8 cellular contexts compared by ENCODE assay signal in genomic region chr19:10228925-10229324, GRCh38. TPM values are rescaled to one million over a fixed set of nuclear protein-coding genes. Genes with fewer than 3 reads are reported as not detected.
A peak's percentile ranks its signal among the peaks of the same experiment; 100 is the strongest.
DNase-seq lines count a peak whose midpoint lies in the region; ATAC-seq, FAIRE-seq and TF ChIP-seq lines count a peak whose summit lies in the region.

No MANE protein-coding gene starts in this region.

- peak; percentile 22 to 58; a peak in 3 of 6 replicates for ATAC-seq in A549
- no peak for ATAC-seq in GM18498 (IDR thresholded peaks at IDR 0.05; ENCODE audit: unreplicated experiment)
- ATAC-seq in HG03095 (IDR thresholded peaks at IDR 0.05; ENCODE audit: unreplicated experiment) = no peak

- H3K4me2 ChIP-seq in A549 (no peak overlapping the region), OCI-LY1 (ENCODE audit: low read length) (peak overlapping the region; percentile 69)

- H3F3A ChIP-seq in OCI-LY1 (ENCODE audit: insufficient read depth, low read length) = peaks cover 4% of the 10 kb centered on the region; the same call in 1 of the 2 replicates

- H3K4me1 ChIP-seq in A549 (peaks cover 5% of the 10 kb centered on the region; the same call in 1 of the 3 replicates), OCI-LY1 (ENCODE audit: insufficient read depth, low read length, severe bottlenecking) (peaks cover 66% of the 10 kb centered on the region), thyroid gland (peaks cover 12 to 19% of the 10 kb centered on the region in 2 donors)

- no peaks in the 10 kb centered on the region for H4K20me1 ChIP-seq in OCI-LY1 (ENCODE audit: insufficient read depth, low read length)

- TF ChIP-seq POLR2A in A549 (IDR thresholded peaks at IDR 0.05; ENCODE audit: low read length) (no peak), thyroid gland (IDR thresholded peaks at IDR 0.05) (no peak)

- DNase-seq in A549 (ENCODE audit: low read depth in 1 of 2, low spot score in 1 of 2) (peak; percentile 53 to 59), ELF-1 (ENCODE audit: low read depth, low spot score) (peak; percentile 75), left kidney (ENCODE audit: low read depth, low spot score) (peak; percentile 53), thyroid gland (no peak)

- H3K27me3 Mint-ChIP-seq in activated naive CD4-positive, alpha-beta T cell treated with anti-CD3 and anti-CD28 coated beads, Interleukin-2, amount 50 U/mL, for 24 hours = no peaks in the 10 kb centered on the region

- H2AFZ ChIP-seq in OCI-LY1 (ENCODE audit: low read length) = no peak overlapping the region

- H3K9me3 Mint-ChIP-seq in activated naive CD4-positive, alpha-beta T cell treated with anti-CD3 and anti-CD28 coated beads, Interleukin-2, amount 50 U/mL, for 24 hours = no peaks in the 10 kb centered on the region

- H3K27ac ChIP-seq in A549 (no peak overlapping the region), OCI-LY1 (ENCODE audit: low read depth, low read length, poor library complexity, severe bottlenecking) (peak overlapping the region; percentile 98), thyroid gland (no peak overlapping the region)

- no peak overlapping the region for H3K27ac Mint-ChIP-seq in activated naive CD4-positive, alpha-beta T cell treated with anti-CD3 and anti-CD28 coated beads, Interleukin-2, amount 50 U/mL, for 24 hours

- H3K79me2 ChIP-seq in OCI-LY1 (ENCODE audit: insufficient read depth, low read length) = peaks cover 54% of the 10 kb centered on the region

- H3K9me3 ChIP-seq in A549 (no peaks in the 10 kb centered on the region), OCI-LY1 (ENCODE audit: low read length) (no peaks in the 10 kb centered on the region), thyroid gland (no peaks in the 10 kb centered on the region)

- CTCF ChIA-PET in A549 (lab: Yijun Ruan, JAX) = interaction anchor here (0.6 to 2.3 kb wide), 14 partner anchors 8 to 1648 kb away, joined by 3 to 9 read pairs (median 4); partner anchors contain the start of genes DNMT1 and MRPL4

- POLR2A ChIA-PET in A549 (lab: Yijun Ruan, JAX) = no interaction called here

- no peak for TF ChIP-seq EP300 in A549 (IDR thresholded peaks at IDR 0.05)

- no peak for FAIRE-seq in A549 (lab: Jason Lieb, UNC)

- 41% methylated on average over 2 of the region's 2 CpGs for WGBS in A549 (ENCODE audit: missing lambda C conversion rate)
- 57 to 69% methylated on average over 2 of the region's 2 CpGs for WGBS in thyroid gland, 2 donors

- H3K36me3 ChIP-seq in OCI-LY1 (ENCODE audit: insufficient read depth, low read length) = peaks cover 49% of the 10 kb centered on the region
- H3K36me3 ChIP-seq in thyroid gland = no peaks in the 10 kb centered on the region

- peaks cover 2% of the 10 kb centered on the region for H3K36me3 Mint-ChIP-seq in activated naive CD4-positive, alpha-beta T cell treated with anti-CD3 and anti-CD28 coated beads, Interleukin-2, amount 50 U/mL, for 24 hours

- TF ChIP-seq RAD21 in A549 (conservative IDR thresholded peaks at IDR 0.05 in 1 of 2, IDR thresholded peaks at IDR 0.05 in 1 of 2) = peak in 1 of 2 experiments; percentile 38; a peak in 2 of 5 replicates

- peaks cover 10% of the 10 kb centered on the region for H3K4me1 Mint-ChIP-seq in activated naive CD4-positive, alpha-beta T cell treated with anti-CD3 and anti-CD28 coated beads, Interleukin-2, amount 50 U/mL, for 24 hours

- H3K9ac ChIP-seq in OCI-LY1 (ENCODE audit: low read length) = peak overlapping the region; percentile 91

- TF ChIP-seq CTCF in A549 (IDR thresholded peaks at IDR 0.05) = peak; percentile 25; the same call in 2 of the 3 replicates
- peak; percentile 69 for TF ChIP-seq CTCF in OCI-LY1 (IDR thresholded peaks at IDR 0.05; ENCODE audit: low read length)
- peak in 4 of 6 experiments; percentile 8 to 40 (median 28) for TF ChIP-seq CTCF in thyroid gland (IDR thresholded peaks at IDR 0.05)

- peak overlapping the region; percentile 61 for H3K4me3 Mint-ChIP-seq in activated naive CD4-positive, alpha-beta T cell treated with anti-CD3 and anti-CD28 coated beads, Interleukin-2, amount 50 U/mL, for 24 hours

- no peaks in the 10 kb centered on the region for H3K27me3 ChIP-seq in OCI-LY1 (ENCODE audit: insufficient read depth, low read length)
- H3K27me3 ChIP-seq in thyroid gland = no peaks in the 10 kb centered on the region

- no peaks in the 10 kb centered on the region for H3K9me2 ChIP-seq in OCI-LY1 (ENCODE audit: low read depth, low read length)

- intact Hi-C loops in thyroid gland (cut with DNase I) = no loop called here

- H3K4me3 ChIP-seq in A549 (no peak overlapping the region), OCI-LY1 (ENCODE audit: low read depth, low read length, poor library complexity, severe bottlenecking) (peak overlapping the region; percentile 96), thyroid gland (replicated peaks in 1 of 3) (no peak overlapping the region)

TF ChIP-seq in A549, 52 proteins besides CTCF, POLR2A, EP300 and RAD21:
- no peak for TF ChIP-seq KDM1A (IDR thresholded peaks at IDR 0.05; ENCODE audit: low read depth)
- no peak for TF ChIP-seq SREBF2 (IDR thresholded peaks at IDR 0.05)
- TF ChIP-seq, protein P1, sequence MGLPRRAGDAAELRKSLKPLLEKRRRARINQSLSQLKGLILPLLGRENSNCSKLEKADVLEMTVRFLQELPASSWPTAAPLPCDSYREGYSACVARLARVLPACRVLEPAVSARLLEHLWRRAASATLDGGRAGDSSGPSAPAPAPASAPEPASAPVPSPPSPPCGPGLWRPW (IDR thresholded peaks at IDR 0.05) = no peak
- TF ChIP-seq KDM5A (IDR thresholded peaks at IDR 0.05) = no peak

RNA-seq across cellular contexts. Expression of gene S1PR2, which starts 2.2 kb away (rescaled TPM):
- polyA plus RNA-seq in A549 (2011; rRNA removed) (0.72 and 0.85 TPM in 2 replicates), A549 (2017; fragmentation: RNase III; extraction: RNeasy Plus Mini Kit Qiagen cat#74134 plus additional on column Dnase treatment) (0.87 to 0.96 TPM (median 0.93 TPM) in 3 replicates)
- 0.86 and 1.5 TPM in 2 replicates for polyA plus RNA-seq in A549 (2012; cell fraction: cytosol; rRNA removed)
- polyA plus RNA-seq in A549 (2012; cell fraction: nucleus; rRNA removed) = 0.95 and 1.4 TPM in 2 replicates
- polyA minus RNA-seq in A549 (2011; rRNA and poly(A)+ RNA removed) = 2.2 and 2.8 TPM in 2 replicates
- total RNA-seq in thyroid gland = 1 to 10 TPM; 3.6 to 9.8 (median 5.3) TPM

RNA-seq across cellular contexts. Expression of gene MRPL4, which starts 23.1 kb away (rescaled TPM):
- polyA plus RNA-seq in A549 (2011; rRNA removed) (25.9 and 26.4 TPM in 2 replicates), A549 (2017; fragmentation: RNase III; extraction: RNeasy Plus Mini Kit Qiagen cat#74134 plus additional on column Dnase treatment) (51.4 to 52.2 TPM (median 51.8 TPM) in 3 replicates)
- polyA plus RNA-seq in A549 (2012; cell fraction: cytosol; rRNA removed) = 155 and 187 TPM in 2 replicates
- polyA plus RNA-seq in A549 (2012; cell fraction: nucleus; rRNA removed) = 156 and 201 TPM in 2 replicates
- 15.7 and 18.3 TPM in 2 replicates for polyA minus RNA-seq in A549 (2011; rRNA and poly(A)+ RNA removed)
- 10 to 100 TPM; 36.1 to 81.7 (median 54.9) TPM for total RNA-seq in thyroid gland

RNA-seq across cellular contexts. Expression of gene DNMT1, which starts 34.2 kb away (rescaled TPM):
- polyA plus RNA-seq in A549 (2011; rRNA removed) (85.2 and 86.2 TPM in 2 replicates), A549 (2017; fragmentation: RNase III; extraction: RNeasy Plus Mini Kit Qiagen cat#74134 plus additional on column Dnase treatment) (85.2 to 90.5 TPM (median 86.3 TPM) in 3 replicates)
- 71.1 and 74.6 TPM in 2 replicates for polyA plus RNA-seq in A549 (2012; cell fraction: cytosol; rRNA removed)
- polyA plus RNA-seq in A549 (2012; cell fraction: nucleus; rRNA removed) = 248 and 288 TPM in 2 replicates
- polyA minus RNA-seq in A549 (2011; rRNA and poly(A)+ RNA removed) = 61.2 and 93.2 TPM in 2 replicates
- 10 to 100 TPM; 31.2 to 49.5 (median 36.0) TPM for total RNA-seq in thyroid gland

RNA-seq across cellular contexts. Expression of gene ICAM1, which starts 42.0 kb away (rescaled TPM):
- polyA plus RNA-seq in A549 (2011; rRNA removed) (1.4 and 3.5 TPM in 2 replicates), A549 (2017; fragmentation: RNase III; extraction: RNeasy Plus Mini Kit Qiagen cat#74134 plus additional on column Dnase treatment) (1.2 to 2.6 TPM (median 1.5 TPM) in 3 replicates)
- polyA plus RNA-seq in A549 (2012; cell fraction: cytosol; rRNA removed) = 0.40 and 0.66 TPM in 2 replicates
- polyA plus RNA-seq in A549 (2012; cell fraction: nucleus; rRNA removed) = 1.3 TPM in 2 replicates
- polyA minus RNA-seq in A549 (2011; rRNA and poly(A)+ RNA removed) = 2.1 and 4.4 TPM in 2 replicates
- total RNA-seq in thyroid gland = 10 to 100 TPM in 3 of 4 donors, 1 to 10 TPM in 1; 8.1 to 37.6 (median 19.7) TPM

RNA-seq across cellular contexts. Expression of gene ICAM4, which starts 57.8 kb away (rescaled TPM):
- not detected in 2 replicates for polyA plus RNA-seq in A549 (2011; rRNA removed)
- not detected in 2 replicates for polyA plus RNA-seq in A549 (2012; cell fraction: cytosol; rRNA removed)
- polyA plus RNA-seq in A549 (2012; cell fraction: nucleus; rRNA removed) = 0.04 TPM in 1 of 2 replicates, not detected in the other
- polyA plus RNA-seq in A549 (2017; fragmentation: RNase III; extraction: RNeasy Plus Mini Kit Qiagen cat#74134 plus additional on column Dnase treatment) = not detected in 3 replicates
- not detected in 2 replicates for polyA minus RNA-seq in A549 (2011; rRNA and poly(A)+ RNA removed)
- under 1 TPM in 1 of 4 donors, not detected in 3; 0.44 TPM for total RNA-seq in thyroid gland

Comparison
In these comparisons a context has a peak if more than half of its experiments do, and no peak if none do; other contexts are left out.
1. ATAC-seq: peak in A549 (2 of 2); none in GM18498 (single experiment) and HG03095 (single experiment).
2. DNase-seq: peak in A549 (2 of 2), ELF-1 (single experiment) and left kidney (single experiment); none in thyroid gland (0 of 2).
3. Peak in every context shown above with its lines, with median percentiles within 50 percentile points of each other: CTCF ChIP-seq.